In genomic region chr11:7311903-7312302, GRCh38 we compare ENCODE assay signal across 24 cellular contexts.
A peak's percentile ranks its signal among the peaks of the same experiment; 100 is the strongest.
DNase-seq lines count a peak whose midpoint lies in the region; ATAC-seq and TF ChIP-seq lines count a peak whose summit lies in the region.
"Had no signal": no experiment of that assay in that cellular context is flagged by ENCODE, and none has a peak within 500 bp of the region (broad histone marks: within the 10 kb centered on the region; RNA-seq: fewer than 3 reads in every experiment).

No MANE protein-coding gene starts in this region.

- no peaks in the 10 kb centered on the region for H3K4me1 Mint-ChIP-seq in type B pancreatic cell (ENCODE audit: unreplicated experiment)
- H3K4me1 Mint-ChIP-seq: B cell; CD8-positive, alpha-beta memory T cell had no signal

- H3K27me3 ChIP-seq in cardiac muscle cell (no peaks in the 10 kb centered on the region), aorta (ENCODE audit: control insufficient read depth in 1 of 2, insufficient read depth in 2 of 2, low read length in 1 of 2) (no peaks in the 10 kb centered on the region)
- H3K27me3 ChIP-seq: BLaER1 treated with 17β-estradiol and CSF1 and Interleukin-3, amounts not matched to agents 10 nM and 100 nM had no signal

- H3K27ac Mint-ChIP-seq in type B pancreatic cell, result peak overlapping the region; percentile 17
- H3K27ac Mint-ChIP-seq: B cell; CD4-positive, alpha-beta T cell; CD8-positive, alpha-beta memory T cell had no signal

- no peaks in the 10 kb centered on the region for H3K9me3 Mint-ChIP-seq in type B pancreatic cell
- H3K9me3 Mint-ChIP-seq: CD4-positive, alpha-beta T cell had no signal

- no peak for ATAC-seq in Right ventricle myocardium superior (ENCODE audit: poor library complexity)
- no peak for ATAC-seq in aorta (ENCODE audit: low FRiP score)
- ATAC-seq: A549, GM12878 had no signal

- TF ChIP-seq CTCF in cardiac muscle cell (IDR thresholded peaks at IDR 0.05; ENCODE audit: low read depth, low read length) (no peak), type B pancreatic cell (conservative IDR thresholded peaks at IDR 0.05) (no peak)

- peak overlapping the region; percentile 59 for H3K27ac ChIP-seq in cardiac muscle cell
- no peak overlapping the region for H3K27ac ChIP-seq in aorta (ENCODE audit: low read depth in 1 of 2, low read length in 2 of 2)
- H3K27ac ChIP-seq: 22Rv1; A549; BLaER1 treated with 17β-estradiol and CSF1 and Interleukin-3, amounts not matched to agents 10 nM and 100 nM; C4-2B had no signal

- no peaks in the 10 kb centered on the region for H3K36me3 Mint-ChIP-seq in type B pancreatic cell
- H3K36me3 Mint-ChIP-seq: CD8-positive, alpha-beta memory T cell had no signal

- H3K4me1 ChIP-seq in cardiac muscle cell (ENCODE audit: low read depth) (peaks cover 26% of the 10 kb centered on the region), aorta (ENCODE audit: control insufficient read depth in 1 of 2, insufficient read depth in 2 of 2, low read length in 2 of 2) (no peaks in the 10 kb centered on the region)
- H3K4me1 ChIP-seq: A549 had no signal

- H3K4me3 ChIP-seq in cardiac muscle cell (no peak overlapping the region), aorta (ENCODE audit: low read length in 2 of 2) (no peak overlapping the region)
- H3K4me3 ChIP-seq: A549; BLaER1 treated with 17β-estradiol and CSF1 and Interleukin-3, amounts not matched to agents 10 nM and 100 nM; GM12878 had no signal

- intact Hi-C loops in Right ventricle myocardium superior (cut with DNase I) (no loop called here), aorta (cut with DNase I) (no loop called here)

- H3K4me3 Mint-ChIP-seq in type B pancreatic cell, result no peak overlapping the region
- H3K4me3 Mint-ChIP-seq: B cell; CD4-positive, alpha-beta T cell; CD8-positive, alpha-beta memory T cell had no signal

- H3K9me3 ChIP-seq in cardiac muscle cell (ENCODE audit: low read depth), result no peaks in the 10 kb centered on the region
- H3K9me3 ChIP-seq in aorta (ENCODE audit: control insufficient read depth, low read length), result no peaks in the 10 kb centered on the region
- H3K9me3 ChIP-seq: A549; BLaER1 treated with 17β-estradiol and CSF1 and Interleukin-3, amounts not matched to agents 10 nM and 100 nM had no signal

- DNase-seq in DMS53 (lab: John Stamatoyannopoulos, UW), result peak; percentile 44
- DNase-seq in DMS53 treated with DMSO at 0.1 percent for 48 hours (lab: John Stamatoyannopoulos, UW; ENCODE audit: unreplicated experiment), result no peak
- DNase-seq in NCI-H345 treated with DMSO at 0.1 percent for 48 hours (lab: John Stamatoyannopoulos, UW; ENCODE audit: unreplicated experiment), result peak; percentile 75
- no peak for DNase-seq in NCI-H345 (lab: John Stamatoyannopoulos, UW)
- DNase-seq in cardiac muscle cell (ENCODE audit: low read depth in 1 of 2, low spot score in 1 of 2), result peak in 1 of 2 donors; percentile 25
- no peak for DNase-seq in Right ventricle myocardium superior
- no peak for DNase-seq in type B pancreatic cell (ENCODE audit: extremely low spot score, unreplicated experiment)
- DNase-seq in aorta, result no peak
- DNase-seq: AML-193; CD4-positive, alpha-beta T cell; CD8-positive, alpha-beta memory T cell; COR-L47; DMS 273 treated with DMSO at 0.1 percent for 48 hours; DMS153; DMS79; DND-41; EL; GDM1 had no signal

- 34 to 40% methylated on average over 3 of the region's 3 CpGs for WGBS in aorta, 2 donors

- no peaks in the 10 kb centered on the region for H3K27me3 Mint-ChIP-seq in type B pancreatic cell

- H3K36me3 ChIP-seq in cardiac muscle cell, result no peaks in the 10 kb centered on the region
- H3K36me3 ChIP-seq in aorta (ENCODE audit: control insufficient read depth in 1 of 2, insufficient read depth in 2 of 2, low read length in 1 of 2), result no peaks in the 10 kb centered on the region
- H3K36me3 ChIP-seq: BLaER1 treated with 17β-estradiol and CSF1 and Interleukin-3, amounts not matched to agents 10 nM and 100 nM had no signal

Comparison
In these comparisons a context has a peak if more than half of its experiments do, and no peak if none do; other contexts are left out.
1. DNase-seq: peak in DMS53 (single experiment) and NCI-H345 treated with DMSO at 0.1 percent for 48 hours (single experiment); none in DMS53 treated with DMSO at 0.1 percent for 48 hours (single experiment), NCI-H345 (single experiment), Right ventricle myocardium superior (single experiment), type B pancreatic cell (single experiment) and aorta (0 of 2).